Comparison of ENCODE assay signal across 19 cellular contexts in genomic region chr12:79567164-79567563, GRCh38.
DNase-seq lines count a peak whose midpoint lies in the region; ATAC-seq and TF ChIP-seq lines count a peak whose summit lies in the region.
"Had no signal": no experiment of that assay in that cellular context is flagged by ENCODE, and none has a peak within 500 bp of the region (broad histone marks: within the 10 kb centered on the region; RNA-seq: fewer than 3 reads in every experiment).

No MANE protein-coding gene starts in this region.

- ATAC-seq in foreskin keratinocyte (no peak), naive B cell (ENCODE audit: low read depth in 2 of 2) (no peak)
- ATAC-seq: activated CD4-positive, alpha-beta T cell treated with anti-CD3 and anti-CD28 coated beads for 36 hours; Right ventricle myocardium inferior; stimulated activated naive CD8-positive, alpha-beta T cell treated with anti-CD3 and anti-CD28 coated beads, Interleukin-15, amount 100 ng/mL, for 72 hours had no signal

- H3K36me3 Mint-ChIP-seq in naive B cell (peaks cover 17 to 29% of the 10 kb centered on the region in 2 donors), H9 (ENCODE audit: insufficient read depth in 1 of 3, low read depth in 3 of 3) (peaks cover 75 to 85% (median 84%) of the 10 kb centered on the region in 3 experiments)
- H3K36me3 Mint-ChIP-seq: CD4-positive, CD25-positive, alpha-beta regulatory T cell had no signal

- DNase-seq in SJSA1 (ENCODE audit: low read depth in 1 of 2, low spot score in 2 of 2) = no peak
- no peak for DNase-seq in foreskin keratinocyte
- no peak for DNase-seq in naive B cell
- DNase-seq in adrenal gland = no peak
- no peak for DNase-seq in H9
- no peak for DNase-seq in ascending aorta (ENCODE audit: low spot score in 2 of 2)
- DNase-seq in lower leg skin (ENCODE audit: low spot score in 2 of 2) = no peak
- DNase-seq: activated CD4-positive, alpha-beta T cell treated with anti-CD3 and anti-CD28 coated beads for 36 hours; activated effector memory CD4-positive, alpha-beta T cell treated with Interleukin-2 at 50 U/mL for 16 hours; activated naive CD8-positive, alpha-beta T cell treated with anti-CD3 and anti-CD28 coated beads, Interleukin-2, amount 10 ng/mL, durations not matched to agents 7 days and 5 days; activated T-cell treated with anti-CD3 and anti-CD28 coated beads for 4 hours; CD4-positive, CD25-positive, alpha-beta regulatory T cell; GOT3; mesendoderm; NCI-H510A; stimulated activated naive CD8-positive, alpha-beta T cell treated with anti-CD3 and anti-CD28 coated beads, Interleukin-15, amount 100 ng/mL, for 72 hours; trophoblast cell had no signal

- no peak overlapping the region for H2BK20ac ChIP-seq in H9 (ENCODE audit: low read depth, low read length, poor library complexity, severe bottlenecking)

- no peak overlapping the region for H3T11ph ChIP-seq in H9 (ENCODE audit: low read length)

- H3K9me3 Mint-ChIP-seq in naive B cell = peaks cover 0 to 12% (median 5%) of the 10 kb centered on the region in 7 donors
- peaks cover 43 to 48% of the 10 kb centered on the region in 2 experiments for H3K9me3 Mint-ChIP-seq in H9

- H3K4me3 Mint-ChIP-seq in naive B cell (no peak overlapping the region), H9 (no peak overlapping the region)
- H3K4me3 Mint-ChIP-seq: activated CD4-positive, alpha-beta T cell treated with anti-CD3 and anti-CD28 coated beads for 36 hours; activated naive CD8-positive, alpha-beta T cell treated with anti-CD3 and anti-CD28 coated beads, Interleukin-2, amount 10 ng/mL, durations not matched to agents 7 days and 5 days; CD4-positive, CD25-positive, alpha-beta regulatory T cell; stimulated activated naive CD8-positive, alpha-beta T cell treated with anti-CD3 and anti-CD28 coated beads, Interleukin-15, amount 100 ng/mL, for 72 hours had no signal

- 88 to 100% (median 90%) methylated on average over 1 of the region's 1 CpG for WGBS in adrenal gland, 4 donors
- no CpG with 5 or more reads among the region's 1 CpG for WGBS in H9 (ENCODE audit: extremely low coverage, insufficient read length, low lambda C conversion rate)
- WGBS in lower leg skin, 2 donors = 82 to 95% methylated on average over 1 of the region's 1 CpG

- H3K4ac ChIP-seq in H9 (ENCODE audit: low read depth, low read length) = no peak overlapping the region

- H2BK12ac ChIP-seq in H9 (ENCODE audit: insufficient read length, low read depth, low read length) = no peak overlapping the region

- H3K23me2 ChIP-seq in H9 (ENCODE audit: insufficient read length, low read depth, low read length, poor library complexity, severe bottlenecking) = no peaks in the 10 kb centered on the region

- no peak overlapping the region for H3K23ac ChIP-seq in H9 (ENCODE audit: insufficient read length, low read depth, low read length)

- no peak for TF ChIP-seq CTCF in foreskin keratinocyte (conservative IDR thresholded peaks at IDR 0.05)
- TF ChIP-seq CTCF in adrenal gland (IDR thresholded peaks at IDR 0.05) = no peak
- no peak for TF ChIP-seq CTCF in H9 (conservative IDR thresholded peaks at IDR 0.05)
- no peak for TF ChIP-seq CTCF in ascending aorta (IDR thresholded peaks at IDR 0.05)
- TF ChIP-seq CTCF in lower leg skin (IDR thresholded peaks at IDR 0.05) = no peak

- intact Hi-C loops in adrenal gland (cut with DNase I) = no loop called here
- intact Hi-C loops in ascending aorta (cut with DNase I) = no loop called here
- intact Hi-C loops in lower leg skin (cut with DNase I; ENCODE audit: low total_unique reads) = no loop called here

- no peak overlapping the region for H3K56ac ChIP-seq in H9 (ENCODE audit: insufficient read length, low read depth, low read length)

- H3K79me1 ChIP-seq in H9 (ENCODE audit: insufficient read depth, low read depth, low read length, poor library complexity, severe bottlenecking) = peaks cover 1% of the 10 kb centered on the region

- H3K4me1 Mint-ChIP-seq in naive B cell = peaks cover 11 to 17% (median 15%) of the 10 kb centered on the region in 3 donors
- H3K4me1 Mint-ChIP-seq in H9 = no peaks in the 10 kb centered on the region
- H3K4me1 Mint-ChIP-seq: activated CD4-positive, alpha-beta T cell treated with anti-CD3 and anti-CD28 coated beads for 36 hours; activated naive CD8-positive, alpha-beta T cell treated with anti-CD3 and anti-CD28 coated beads, Interleukin-2, amount 10 ng/mL, durations not matched to agents 7 days and 5 days; CD4-positive, CD25-positive, alpha-beta regulatory T cell; stimulated activated naive CD8-positive, alpha-beta T cell treated with anti-CD3 and anti-CD28 coated beads, Interleukin-15, amount 100 ng/mL, for 72 hours had no signal

- no peak overlapping the region for H2BK120ac ChIP-seq in H9 (ENCODE audit: low read depth, low read length, poor library complexity, severe bottlenecking)

- no peak overlapping the region for H4K5ac ChIP-seq in H9 (ENCODE audit: insufficient read length, low read depth, low read length)

- H3K27ac Mint-ChIP-seq in naive B cell (peak overlapping the region in 4 of 6 donors; percentile 17 to 94 (median 63)), H9 (no peak overlapping the region)
- H3K27ac Mint-ChIP-seq: activated CD4-positive, alpha-beta T cell treated with anti-CD3 and anti-CD28 coated beads for 36 hours; activated naive CD8-positive, alpha-beta T cell treated with anti-CD3 and anti-CD28 coated beads, Interleukin-2, amount 10 ng/mL, durations not matched to agents 7 days and 5 days; CD4-positive, CD25-positive, alpha-beta regulatory T cell; stimulated activated naive CD8-positive, alpha-beta T cell treated with anti-CD3 and anti-CD28 coated beads, Interleukin-15, amount 100 ng/mL, for 72 hours had no signal

- H3K27me3 Mint-ChIP-seq in naive B cell (no peaks in the 10 kb centered on the region), H9 (ENCODE audit: low read depth) (no peaks in the 10 kb centered on the region)
- H3K27me3 Mint-ChIP-seq: activated CD4-positive, alpha-beta T cell treated with anti-CD3 and anti-CD28 coated beads for 36 hours; activated naive CD8-positive, alpha-beta T cell treated with anti-CD3 and anti-CD28 coated beads, Interleukin-2, amount 10 ng/mL, durations not matched to agents 7 days and 5 days; CD4-positive, CD25-positive, alpha-beta regulatory T cell; stimulated activated naive CD8-positive, alpha-beta T cell treated with anti-CD3 and anti-CD28 coated beads, Interleukin-15, amount 100 ng/mL, for 72 hours had no signal

- H3K4me3 ChIP-seq in SJSA1 = no peak overlapping the region
- H3K4me3 ChIP-seq in adrenal gland = no peak overlapping the region
- H3K4me3 ChIP-seq in ascending aorta = no peak overlapping the region
- no peak overlapping the region for H3K4me3 ChIP-seq in lower leg skin (ENCODE audit: low read depth, poor library complexity, severe bottlenecking)
- H3K4me3 ChIP-seq: skin epidermis had no signal

- H3K4me1 ChIP-seq in SJSA1 (replicated peaks) (peaks cover 16% of the 10 kb centered on the region), foreskin keratinocyte (peaks cover 19% of the 10 kb centered on the region), adrenal gland (replicated peaks in 1 of 2) (no peaks in the 10 kb centered on the region), H9 (ENCODE audit: insufficient read depth, low read length) (no peaks in the 10 kb centered on the region), ascending aorta (peaks cover 0 to 7% of the 10 kb centered on the region in 2 donors)

- no peak overlapping the region for H2AFZ ChIP-seq in H9 (ENCODE audit: low read length)

- no peak overlapping the region for H3K9ac ChIP-seq in H9 (ENCODE audit: extremely low read depth, insufficient read length, low read length)

- no peak overlapping the region for H4K91ac ChIP-seq in H9 (ENCODE audit: insufficient read length, low read depth, low read length)

- no peak overlapping the region for H2BK5ac ChIP-seq in H9 (ENCODE audit: insufficient read length, low read length)

- TF ChIP-seq POLR2A in adrenal gland (IDR thresholded peaks at IDR 0.05) (no peak), lower leg skin (IDR thresholded peaks at IDR 0.05) (no peak)

- no peak overlapping the region for H2BK15ac ChIP-seq in H9 (ENCODE audit: low read depth, low read length)

- no peak overlapping the region for H3K18ac ChIP-seq in H9 (ENCODE audit: insufficient read length, low read depth, low read length)

- H3K4me2 ChIP-seq in H9 (ENCODE audit: insufficient read depth, insufficient read length, low read length) = no peak overlapping the region

- no peak overlapping the region for H4K8ac ChIP-seq in H9 (replicated peaks; ENCODE audit: insufficient read length, low read depth, low read length)

- no peak overlapping the region for H3K14ac ChIP-seq in H9 (ENCODE audit: insufficient read depth, low read length)

- no peaks in the 10 kb centered on the region for H3K79me2 ChIP-seq in H9 (ENCODE audit: insufficient read depth, low read length)

- H3K27me3 ChIP-seq in SJSA1 (replicated peaks) = no peaks in the 10 kb centered on the region
- no peaks in the 10 kb centered on the region for H3K27me3 ChIP-seq in foreskin keratinocyte
- H3K27me3 ChIP-seq in adrenal gland = no peaks in the 10 kb centered on the region
- no peaks in the 10 kb centered on the region for H3K27me3 ChIP-seq in H9 (ENCODE audit: insufficient read depth, low read length)
- H3K27me3 ChIP-seq in ascending aorta = no peaks in the 10 kb centered on the region

- H4K20me1 ChIP-seq in H9 (ENCODE audit: control insufficient read depth, insufficient read depth, insufficient read length) = no peaks in the 10 kb centered on the region

- H3K27ac ChIP-seq in SJSA1 = peak overlapping the region; percentile 46
- H3K27ac ChIP-seq in foreskin keratinocyte = peak overlapping the region; percentile 8
- H3K27ac ChIP-seq in adrenal gland = no peak overlapping the region
- no peak overlapping the region for H3K27ac ChIP-seq in H9 (ENCODE audit: insufficient read length, low read depth, low read length)
- H3K27ac ChIP-seq in ascending aorta = peak overlapping the region in 1 of 2 donors; percentile 56

- no peak overlapping the region for H2AK5ac ChIP-seq in H9 (ENCODE audit: insufficient read length, low read length)

- H3K36me3 ChIP-seq in SJSA1 (peaks cover 6% of the 10 kb centered on the region), adrenal gland (replicated peaks in 1 of 2) (no peaks in the 10 kb centered on the region), ascending aorta (peaks cover 23 to 28% of the 10 kb centered on the region in 2 donors)

- no peaks in the 10 kb centered on the region for H3K9me3 ChIP-seq in SJSA1 (replicated peaks)
- peaks cover 0 to 8% (median 0%) of the 10 kb centered on the region in 3 donors for H3K9me3 ChIP-seq in adrenal gland (replicated peaks in 1 of 3)
- H3K9me3 ChIP-seq in H9 (ENCODE audit: control insufficient read depth, low read depth, low read length) = peaks cover 36% of the 10 kb centered on the region
- H3K9me3 ChIP-seq in ascending aorta = peaks cover 4 to 8% of the 10 kb centered on the region in 2 donors

Comparison
In these comparisons a context has a peak if more than half of its experiments do, and no peak if none do; other contexts are left out.
1. H3K27ac ChIP-seq: peak in SJSA1 (single experiment) and foreskin keratinocyte (single experiment); none in adrenal gland (0 of 5) and H9 (single experiment).
2. H3K27ac Mint-ChIP-seq: peak in naive B cell (4 of 6); none in H9 (0 of 3).